ENCODE assay signal across 9 cellular contexts in genomic region chr1:6497867-6498575, GRCh38. TPM values are rescaled to one million over a fixed set of nuclear protein-coding genes. Genes with fewer than 3 reads are reported as not detected.
DNase-seq lines count a peak whose midpoint lies in the region; ATAC-seq, FAIRE-seq and TF ChIP-seq lines count a peak whose summit lies in the region.
"Had no signal": no experiment of that assay in that cellular context is flagged by ENCODE, and none has a peak within 500 bp of the region (broad histone marks: within the 10 kb centered on the region; RNA-seq: fewer than 3 reads in every experiment).

No MANE protein-coding gene starts in this region.

- CTCF ChIA-PET in GM12878 (lab: Yijun Ruan, JAX), result interaction anchor here (1.2 to 1.8 kb wide), 3 partner anchors 25 to 149 kb away, joined by 3 to 5 read pairs (median 4); no protein-coding TSS in a partner anchor

- DNase-seq in activated naive CD4-positive, alpha-beta T cell treated with anti-CD3 and anti-CD28 coated beads, Interleukin-2, amount 50 U/mL, for 16 hours, result no peak
- no peak for DNase-seq in GM12878 (ENCODE audit: low read depth, low spot score)
- no peak for DNase-seq in lung (ENCODE audit: low spot score)
- no peak for DNase-seq in type B pancreatic cell (ENCODE audit: extremely low spot score, unreplicated experiment)
- no peak for DNase-seq in COLO668 (lab: John Stamatoyannopoulos, UW; ENCODE audit: unreplicated experiment)

- TF ChIP-seq CTCF in GM12878 (IDR thresholded peaks at IDR 0.05 in 2 of 3, conservative IDR thresholded peaks at IDR 0.05 in 1 of 3; ENCODE audit: control insufficient read depth in 2 of 3, extremely low read depth in 1 of 3, insufficient read depth in 1 of 3, low read depth in 3 of 3, low read length in 3 of 3) (no peak), lung (IDR thresholded peaks at IDR 0.05; ENCODE audit: control extremely low read depth, extremely low read depth) (no peak), type B pancreatic cell (conservative IDR thresholded peaks at IDR 0.05) (no peak)

- H3K36me3 Mint-ChIP-seq in activated naive CD4-positive, alpha-beta T cell treated with anti-CD3 and anti-CD28 coated beads, Interleukin-2, amount 50 U/mL, for 24 hours, result no peaks in the 10 kb centered on the region
- H3K36me3 Mint-ChIP-seq in type B pancreatic cell, result no peaks in the 10 kb centered on the region

- no peak for FAIRE-seq in GM12878 (lab: Jason Lieb, UNC)

- H3K9ac ChIP-seq in GM12878 (ENCODE audit: control insufficient read depth, insufficient read depth, low read length), result no peak overlapping the region

- SMC1A ChIA-PET in GM12878 (lab: Charles Lee; ENCODE audit: uncharacterized antibody, unreplicated experiment), result no interaction called here

- TF ChIP-seq RAD21 in GM12878 (IDR thresholded peaks at IDR 0.05; ENCODE audit: insufficient read depth, low read depth, low read length), result no peak

- no peak for TF ChIP-seq POLR2A in GM12878 (IDR thresholded peaks at IDR 0.05; ENCODE audit: low read depth, low read length)

- in situ Hi-C loops in GM12878 (cut with MboI), result loop anchor here (25.0 kb wide), 1 partner anchor 714 kb away; no protein-coding TSS in a partner anchor

- ATAC-seq in GM12878 (no peak), lung (ENCODE audit: insufficient read depth, low FRiP score) (no peak), GM18909 (IDR thresholded peaks at IDR 0.05; ENCODE audit: poor library complexity, unreplicated experiment) (no peak), GM19397 (IDR thresholded peaks at IDR 0.05; ENCODE audit: unreplicated experiment) (no peak)

- intact Hi-C loops in GM12878 (cut with micrococcal nuclease; ENCODE audit: unreplicated experiment), result no loop called here

- no TSS peak for BruUV-seq in GM12878 (replicated peaks; lab: Mats Ljungman, UMichigan)

- H3K27ac Mint-ChIP-seq in activated naive CD4-positive, alpha-beta T cell treated with anti-CD3 and anti-CD28 coated beads, Interleukin-2, amount 50 U/mL, for 24 hours, result peak overlapping the region; percentile 46
- H3K27ac Mint-ChIP-seq in type B pancreatic cell, result no peak overlapping the region

- H3K27me3 ChIP-seq in GM12878 (replicated peaks in 1 of 2; ENCODE audit: control insufficient read depth in 2 of 2, insufficient read depth in 2 of 2, low read length in 1 of 2) (peaks cover 4 to 8% of the 10 kb centered on the region in 2 experiments), lung (ENCODE audit: control insufficient read depth, insufficient read depth) (no peaks in the 10 kb centered on the region)

- peak overlapping the region; percentile 75 for H3K4me3 Mint-ChIP-seq in activated naive CD4-positive, alpha-beta T cell treated with anti-CD3 and anti-CD28 coated beads, Interleukin-2, amount 50 U/mL, for 24 hours
- peak overlapping the region; percentile 85 for H3K4me3 Mint-ChIP-seq in type B pancreatic cell

- H3K9me3 ChIP-seq in GM12878 (replicated peaks; ENCODE audit: control insufficient read depth, insufficient read depth, low read length) (no peaks in the 10 kb centered on the region), lung (ENCODE audit: control insufficient read depth in 2 of 2, insufficient read depth in 1 of 2, low read length in 1 of 2) (no peaks in the 10 kb centered on the region)

- H3K9me3 Mint-ChIP-seq in activated naive CD4-positive, alpha-beta T cell treated with anti-CD3 and anti-CD28 coated beads, Interleukin-2, amount 50 U/mL, for 24 hours, result no peaks in the 10 kb centered on the region
- no peaks in the 10 kb centered on the region for H3K9me3 Mint-ChIP-seq in type B pancreatic cell

- H4K20me1 ChIP-seq in GM12878 (ENCODE audit: control insufficient read depth, insufficient read depth), result no peaks in the 10 kb centered on the region

- no peak for TF ChIP-seq EP300 in GM12878 (IDR thresholded peaks at IDR 0.05; ENCODE audit: borderline replicate concordance in 1 of 2, control insufficient read depth in 1 of 2, low read depth in 2 of 2, low read length in 2 of 2)

- H3K36me3 ChIP-seq in GM12878 (ENCODE audit: control insufficient read depth in 2 of 2, insufficient read depth in 2 of 2, low read length in 1 of 2) (no peaks in the 10 kb centered on the region), lung (ENCODE audit: control insufficient read depth in 2 of 2, insufficient read depth in 2 of 2, low read length in 2 of 2) (no peaks in the 10 kb centered on the region)

- 37% methylated on average over 13 of the region's 20 CpGs for WGBS in GM12878 (ENCODE audit: insufficient coverage, insufficient replicate concordance, low lambda C conversion rate, missing lambda C conversion rate)
- WGBS in lung, 2 donors, result 48 to 50% methylated on average over 19 to 20 of the region's 20 CpGs

- H3K4me3 ChIP-seq in GM12878 (no peak overlapping the region), lung (peak overlapping the region; percentile 43)

- no peak overlapping the region for H2AFZ ChIP-seq in GM12878 (ENCODE audit: control insufficient read depth, low read depth, low read length)

- H3K27me3 Mint-ChIP-seq in activated naive CD4-positive, alpha-beta T cell treated with anti-CD3 and anti-CD28 coated beads, Interleukin-2, amount 50 U/mL, for 24 hours, result no peaks in the 10 kb centered on the region
- H3K27me3 Mint-ChIP-seq in type B pancreatic cell, result peaks cover 5% of the 10 kb centered on the region

- RAD21 ChIA-PET in GM12878 (lab: Charles Lee; ENCODE audit: unreplicated experiment), result no interaction called here

- no peaks in the 10 kb centered on the region for H3K4me1 ChIP-seq in GM12878 (ENCODE audit: control insufficient read depth, insufficient read depth, low read length)
- H3K4me1 ChIP-seq in lung (ENCODE audit: control insufficient read depth in 2 of 2, insufficient read depth in 2 of 2, low read length in 2 of 2), result peaks cover 0 to 21% of the 10 kb centered on the region in 2 donors

- no peak overlapping the region for H3K27ac ChIP-seq in GM12878 (ENCODE audit: control insufficient read depth, insufficient read depth)
- H3K27ac ChIP-seq in lung (ENCODE audit: low read depth in 1 of 2, low read length in 1 of 2), result no peak overlapping the region

- H3K4me1 Mint-ChIP-seq in activated naive CD4-positive, alpha-beta T cell treated with anti-CD3 and anti-CD28 coated beads, Interleukin-2, amount 50 U/mL, for 24 hours, result peaks cover 29% of the 10 kb centered on the region
- H3K4me1 Mint-ChIP-seq in type B pancreatic cell (ENCODE audit: unreplicated experiment), result peaks cover 14% of the 10 kb centered on the region

- POLR2A ChIA-PET in GM12878 (lab: Charles Lee), result no interaction called here

- H3K4me2 ChIP-seq in GM12878 (ENCODE audit: control insufficient read depth, insufficient read depth), result peak overlapping the region; percentile 74; the same call in 1 of the 2 replicates

- H3K79me2 ChIP-seq in GM12878 (ENCODE audit: control insufficient read depth, insufficient read depth, low read length), result no peaks in the 10 kb centered on the region

RNA-seq across cellular contexts. Expression of gene PLEKHG5, which starts 6.6 kb away (rescaled TPM):
- 2.0 and 2.4 TPM in 2 replicates for total RNA-seq in GM12878 (2013; cell fraction: nucleolus; rRNA removed)
- 0.33 and 0.51 TPM in 2 replicates for total RNA-seq in GM12878 (2014; rRNA removed)
- total RNA-seq in GM12878 (2014; rRNA removed; fragmentation: Illumina TruSeq; extraction: Trizol), result 0.18 TPM in 2 replicates
- total RNA-seq in GM12878 (2021), result 0.69 and 1.1 TPM in 2 replicates
- polyA plus RNA-seq in GM12878 (2011; ENCODE audit: low read depth), result 0.13 TPM
- polyA plus RNA-seq in GM12878 (2011; rRNA removed), result 0.19 and 0.48 TPM in 2 replicates
- polyA plus RNA-seq in GM12878 (2011; cell fraction: cytosol; rRNA removed), result 0.49 and 0.82 TPM in 2 replicates
- 3.7 and 5.2 TPM in 2 replicates for polyA plus RNA-seq in GM12878 (2011; cell fraction: nucleus; rRNA removed)
- polyA plus RNA-seq in GM12878 (2012), result 0.29 and 0.49 TPM in 2 replicates
- polyA plus RNA-seq in GM12878 (2014; fragmentation: Illumina TruSeq; extraction: Trizol), result 0.13 TPM in 1 of 2 replicates, not detected in the other
- under 1 TPM in 1 of 2 experiments, not detected in 1; 0.04 TPM for polyA plus RNA-seq in GM12878 (2014; fragmentation: Nextera tagmentation; extraction: Ambion mirVana)
- polyA plus RNA-seq in GM12878 (2014; rRNA removed), result 0.69 and 0.79 TPM in 2 replicates
- polyA plus RNA-seq in GM12878 (2016; fragmentation: Nextera tagmentation; extraction: Ambion mirVana), result under 1 TPM; 0.12 to 0.13 TPM
- 0.46 and 0.59 TPM in 2 replicates for polyA minus RNA-seq in GM12878 (2011; rRNA and poly(A)+ RNA removed)
- polyA minus RNA-seq in GM12878 (2011; cell fraction: cytosol; rRNA and poly(A)+ RNA removed), result 0.52 and 0.53 TPM in 2 replicates
- polyA minus RNA-seq in GM12878 (2011; cell fraction: nucleus; rRNA and poly(A)+ RNA removed), result 0.73 and 1.2 TPM in 2 replicates
- total RNA-seq in lung, result 10 to 100 TPM; 11.2 to 22.9 TPM
- 1 to 10 TPM; 3.4 to 8.7 TPM for polyA plus RNA-seq in lung
- total RNA-seq in type B pancreatic cell (ENCODE audit: low replicate concordance), result 28.5 and 30.6 TPM in 2 replicates

RNA-seq across cellular contexts. Expression of gene TNFRSF25, which starts 32.0 kb away (rescaled TPM):
- 12.4 and 16.1 TPM in 2 replicates for total RNA-seq in GM12878 (2013; cell fraction: nucleolus; rRNA removed)
- 0.16 TPM in 1 of 2 replicates, not detected in the other for total RNA-seq in GM12878 (2014; rRNA removed)
- not detected in 2 replicates for total RNA-seq in GM12878 (2014; rRNA removed; fragmentation: Illumina TruSeq; extraction: Trizol)
- total RNA-seq in GM12878 (2021), result 0.46 and 0.58 TPM in 2 replicates
- not detected for polyA plus RNA-seq in GM12878 (2011; ENCODE audit: low read depth)
- polyA plus RNA-seq in GM12878 (2011; rRNA removed), result 5.0 and 8.6 TPM in 2 replicates
- 10.1 and 17.7 TPM in 2 replicates for polyA plus RNA-seq in GM12878 (2011; cell fraction: cytosol; rRNA removed)
- 65.4 and 67.1 TPM in 2 replicates for polyA plus RNA-seq in GM12878 (2011; cell fraction: nucleus; rRNA removed)
- 0.11 and 0.36 TPM in 2 replicates for polyA plus RNA-seq in GM12878 (2012)
- not detected in 2 replicates for polyA plus RNA-seq in GM12878 (2014; fragmentation: Illumina TruSeq; extraction: Trizol)
- not detected for polyA plus RNA-seq in GM12878 (2014; fragmentation: Nextera tagmentation; extraction: Ambion mirVana)
- polyA plus RNA-seq in GM12878 (2014; rRNA removed), result 0.30 and 1.00 TPM in 2 replicates
- polyA plus RNA-seq in GM12878 (2016; fragmentation: Nextera tagmentation; extraction: Ambion mirVana), result under 1 TPM; 0.23 to 0.29 TPM
- 2.9 and 6.4 TPM in 2 replicates for polyA minus RNA-seq in GM12878 (2011; rRNA and poly(A)+ RNA removed)
- 2.3 and 3.7 TPM in 2 replicates for polyA minus RNA-seq in GM12878 (2011; cell fraction: cytosol; rRNA and poly(A)+ RNA removed)
- polyA minus RNA-seq in GM12878 (2011; cell fraction: nucleus; rRNA and poly(A)+ RNA removed), result 3.4 and 5.3 TPM in 2 replicates
- 10 to 100 TPM; 11.2 to 19.8 TPM for total RNA-seq in lung
- 10 to 100 TPM in 1 of 2 donors, 1 to 10 TPM in 1; 4.9 to 12.3 TPM for polyA plus RNA-seq in lung
- 27.0 and 29.4 TPM in 2 replicates for total RNA-seq in type B pancreatic cell (ENCODE audit: low replicate concordance)

RNA-seq across cellular contexts. Expression of gene NOL9, which starts 56.3 kb away (rescaled TPM):
- total RNA-seq in GM12878 (2013; cell fraction: nucleolus; rRNA removed), result 125 and 145 TPM in 2 replicates
- total RNA-seq in GM12878 (2014; rRNA removed) (23.0 and 24.9 TPM in 2 replicates), GM12878 (2014; rRNA removed; fragmentation: Illumina TruSeq; extraction: Trizol) (23.5 and 23.6 TPM in 2 replicates), GM12878 (2021) (28.7 and 35.9 TPM in 2 replicates), lung (10 to 100 TPM; 26.4 to 29.4 TPM), type B pancreatic cell (ENCODE audit: low replicate concordance) (32.9 and 43.0 TPM in 2 replicates)
- polyA plus RNA-seq in GM12878 (2011; ENCODE audit: low read depth), result 5.3 TPM
- polyA plus RNA-seq in GM12878 (2011; rRNA removed) (29.7 and 30.9 TPM in 2 replicates), GM12878 (2014; fragmentation: Illumina TruSeq; extraction: Trizol) (10.9 and 14.0 TPM in 2 replicates), GM12878 (2014; fragmentation: Nextera tagmentation; extraction: Ambion mirVana) (1 to 10 TPM; 3.9 to 4.3 TPM), GM12878 (2014; rRNA removed) (17.5 and 23.8 TPM in 2 replicates), GM12878 (2016; fragmentation: Nextera tagmentation; extraction: Ambion mirVana) (10 to 100 TPM; 22.9 to 24.6 TPM), lung (1 to 10 TPM; 3.4 to 6.9 TPM)
- polyA plus RNA-seq in GM12878 (2011; cell fraction: cytosol; rRNA removed), result 14.0 and 16.3 TPM in 2 replicates
- polyA plus RNA-seq in GM12878 (2011; cell fraction: nucleus; rRNA removed), result 24.0 and 27.3 TPM in 2 replicates
- 5.8 and 10.7 TPM in 2 replicates for polyA plus RNA-seq in GM12878 (2012)
- polyA minus RNA-seq in GM12878 (2011; rRNA and poly(A)+ RNA removed), result 29.7 and 38.8 TPM in 2 replicates
- 12.1 and 15.4 TPM in 2 replicates for polyA minus RNA-seq in GM12878 (2011; cell fraction: cytosol; rRNA and poly(A)+ RNA removed)
- polyA minus RNA-seq in GM12878 (2011; cell fraction: nucleus; rRNA and poly(A)+ RNA removed), result 19.2 and 33.0 TPM in 2 replicates

RNA-seq across cellular contexts. Expression of gene TAS1R1, which starts 57.1 kb away (rescaled TPM):
- total RNA-seq in GM12878 (2013; cell fraction: nucleolus; rRNA removed), result not detected in 2 replicates
- total RNA-seq in GM12878 (2014; rRNA removed) (not detected in 2 replicates), GM12878 (2014; rRNA removed; fragmentation: Illumina TruSeq; extraction: Trizol) (not detected in 2 replicates), GM12878 (2021) (0.11 TPM in 1 of 2 replicates, not detected in the other), lung (under 1 TPM; 0.21 to 0.51 TPM), type B pancreatic cell (ENCODE audit: low replicate concordance) (not detected in 2 replicates)
- not detected for polyA plus RNA-seq in GM12878 (2011; ENCODE audit: low read depth)
- polyA plus RNA-seq in GM12878 (2011; rRNA removed) (not detected in 2 replicates), GM12878 (2014; fragmentation: Illumina TruSeq; extraction: Trizol) (0.03 TPM in 1 of 2 replicates, not detected in the other), GM12878 (2014; fragmentation: Nextera tagmentation; extraction: Ambion mirVana) (under 1 TPM in 1 of 2 experiments, not detected in 1; 0.04 TPM), GM12878 (2014; rRNA removed) (0.06 and 0.10 TPM in 2 replicates), GM12878 (2016; fragmentation: Nextera tagmentation; extraction: Ambion mirVana) (not detected), lung (under 1 TPM; 0.02 to 0.08 TPM)
- polyA plus RNA-seq in GM12878 (2011; cell fraction: cytosol; rRNA removed), result 0.03 TPM in 1 of 2 replicates, not detected in the other
- polyA plus RNA-seq in GM12878 (2011; cell fraction: nucleus; rRNA removed), result 0.04 TPM in 1 of 2 replicates, not detected in the other
- 0.14 and 0.38 TPM in 2 replicates for polyA plus RNA-seq in GM12878 (2012)
- not detected in 2 replicates for polyA minus RNA-seq in GM12878 (2011; rRNA and poly(A)+ RNA removed)
- not detected in 2 replicates for polyA minus RNA-seq in GM12878 (2011; cell fraction: cytosol; rRNA and poly(A)+ RNA removed)
- polyA minus RNA-seq in GM12878 (2011; cell fraction: nucleus; rRNA and poly(A)+ RNA removed), result not detected in 2 replicates
- total RNA-seq: dermis microvascular lymphatic vessel endothelial cell had no signal
